1 cellular context compared by ENCODE assay signal in the genomic region with DNA sequence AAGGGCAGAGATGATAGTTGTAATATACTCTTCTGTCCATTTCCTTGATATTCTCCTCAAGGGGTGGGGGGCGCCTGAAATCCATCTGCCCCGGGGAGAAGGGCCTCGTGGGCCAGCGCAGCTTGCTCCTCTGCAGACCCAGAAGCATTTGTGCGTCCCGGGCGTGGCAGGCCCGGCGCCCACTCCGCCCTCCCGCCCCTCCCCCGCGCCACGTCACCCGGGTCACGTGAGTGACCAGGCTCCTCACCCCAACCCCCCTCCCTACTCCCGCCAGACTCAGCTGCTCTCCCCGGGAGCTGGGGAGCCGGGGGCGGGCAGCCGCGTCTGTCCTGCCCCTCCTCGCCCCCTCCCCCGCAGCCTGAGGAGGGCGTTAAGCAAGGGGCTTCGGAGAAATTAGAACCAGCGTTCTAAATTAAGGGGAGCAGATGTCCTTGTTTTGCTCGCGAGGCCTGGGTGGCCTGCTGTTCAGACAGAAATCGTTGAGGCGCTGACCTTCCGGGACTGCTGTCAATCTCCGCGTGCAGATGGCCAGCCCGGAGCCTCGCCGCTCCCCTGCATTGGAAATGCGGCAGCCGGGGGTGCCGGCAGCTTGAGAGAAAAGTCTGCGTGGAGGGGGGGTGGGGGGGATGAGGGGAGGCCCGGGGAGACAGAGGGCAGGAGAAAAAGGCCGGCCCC.
TF ChIP-seq lines count a peak whose summit lies in the region.

No MANE protein-coding gene starts in this region.

TF ChIP-seq in K562, 482 proteins besides CTCF, POLR2A, EP300 and RAD21 (continued from another document and continues in another):
- TF ChIP-seq, protein P1, sequence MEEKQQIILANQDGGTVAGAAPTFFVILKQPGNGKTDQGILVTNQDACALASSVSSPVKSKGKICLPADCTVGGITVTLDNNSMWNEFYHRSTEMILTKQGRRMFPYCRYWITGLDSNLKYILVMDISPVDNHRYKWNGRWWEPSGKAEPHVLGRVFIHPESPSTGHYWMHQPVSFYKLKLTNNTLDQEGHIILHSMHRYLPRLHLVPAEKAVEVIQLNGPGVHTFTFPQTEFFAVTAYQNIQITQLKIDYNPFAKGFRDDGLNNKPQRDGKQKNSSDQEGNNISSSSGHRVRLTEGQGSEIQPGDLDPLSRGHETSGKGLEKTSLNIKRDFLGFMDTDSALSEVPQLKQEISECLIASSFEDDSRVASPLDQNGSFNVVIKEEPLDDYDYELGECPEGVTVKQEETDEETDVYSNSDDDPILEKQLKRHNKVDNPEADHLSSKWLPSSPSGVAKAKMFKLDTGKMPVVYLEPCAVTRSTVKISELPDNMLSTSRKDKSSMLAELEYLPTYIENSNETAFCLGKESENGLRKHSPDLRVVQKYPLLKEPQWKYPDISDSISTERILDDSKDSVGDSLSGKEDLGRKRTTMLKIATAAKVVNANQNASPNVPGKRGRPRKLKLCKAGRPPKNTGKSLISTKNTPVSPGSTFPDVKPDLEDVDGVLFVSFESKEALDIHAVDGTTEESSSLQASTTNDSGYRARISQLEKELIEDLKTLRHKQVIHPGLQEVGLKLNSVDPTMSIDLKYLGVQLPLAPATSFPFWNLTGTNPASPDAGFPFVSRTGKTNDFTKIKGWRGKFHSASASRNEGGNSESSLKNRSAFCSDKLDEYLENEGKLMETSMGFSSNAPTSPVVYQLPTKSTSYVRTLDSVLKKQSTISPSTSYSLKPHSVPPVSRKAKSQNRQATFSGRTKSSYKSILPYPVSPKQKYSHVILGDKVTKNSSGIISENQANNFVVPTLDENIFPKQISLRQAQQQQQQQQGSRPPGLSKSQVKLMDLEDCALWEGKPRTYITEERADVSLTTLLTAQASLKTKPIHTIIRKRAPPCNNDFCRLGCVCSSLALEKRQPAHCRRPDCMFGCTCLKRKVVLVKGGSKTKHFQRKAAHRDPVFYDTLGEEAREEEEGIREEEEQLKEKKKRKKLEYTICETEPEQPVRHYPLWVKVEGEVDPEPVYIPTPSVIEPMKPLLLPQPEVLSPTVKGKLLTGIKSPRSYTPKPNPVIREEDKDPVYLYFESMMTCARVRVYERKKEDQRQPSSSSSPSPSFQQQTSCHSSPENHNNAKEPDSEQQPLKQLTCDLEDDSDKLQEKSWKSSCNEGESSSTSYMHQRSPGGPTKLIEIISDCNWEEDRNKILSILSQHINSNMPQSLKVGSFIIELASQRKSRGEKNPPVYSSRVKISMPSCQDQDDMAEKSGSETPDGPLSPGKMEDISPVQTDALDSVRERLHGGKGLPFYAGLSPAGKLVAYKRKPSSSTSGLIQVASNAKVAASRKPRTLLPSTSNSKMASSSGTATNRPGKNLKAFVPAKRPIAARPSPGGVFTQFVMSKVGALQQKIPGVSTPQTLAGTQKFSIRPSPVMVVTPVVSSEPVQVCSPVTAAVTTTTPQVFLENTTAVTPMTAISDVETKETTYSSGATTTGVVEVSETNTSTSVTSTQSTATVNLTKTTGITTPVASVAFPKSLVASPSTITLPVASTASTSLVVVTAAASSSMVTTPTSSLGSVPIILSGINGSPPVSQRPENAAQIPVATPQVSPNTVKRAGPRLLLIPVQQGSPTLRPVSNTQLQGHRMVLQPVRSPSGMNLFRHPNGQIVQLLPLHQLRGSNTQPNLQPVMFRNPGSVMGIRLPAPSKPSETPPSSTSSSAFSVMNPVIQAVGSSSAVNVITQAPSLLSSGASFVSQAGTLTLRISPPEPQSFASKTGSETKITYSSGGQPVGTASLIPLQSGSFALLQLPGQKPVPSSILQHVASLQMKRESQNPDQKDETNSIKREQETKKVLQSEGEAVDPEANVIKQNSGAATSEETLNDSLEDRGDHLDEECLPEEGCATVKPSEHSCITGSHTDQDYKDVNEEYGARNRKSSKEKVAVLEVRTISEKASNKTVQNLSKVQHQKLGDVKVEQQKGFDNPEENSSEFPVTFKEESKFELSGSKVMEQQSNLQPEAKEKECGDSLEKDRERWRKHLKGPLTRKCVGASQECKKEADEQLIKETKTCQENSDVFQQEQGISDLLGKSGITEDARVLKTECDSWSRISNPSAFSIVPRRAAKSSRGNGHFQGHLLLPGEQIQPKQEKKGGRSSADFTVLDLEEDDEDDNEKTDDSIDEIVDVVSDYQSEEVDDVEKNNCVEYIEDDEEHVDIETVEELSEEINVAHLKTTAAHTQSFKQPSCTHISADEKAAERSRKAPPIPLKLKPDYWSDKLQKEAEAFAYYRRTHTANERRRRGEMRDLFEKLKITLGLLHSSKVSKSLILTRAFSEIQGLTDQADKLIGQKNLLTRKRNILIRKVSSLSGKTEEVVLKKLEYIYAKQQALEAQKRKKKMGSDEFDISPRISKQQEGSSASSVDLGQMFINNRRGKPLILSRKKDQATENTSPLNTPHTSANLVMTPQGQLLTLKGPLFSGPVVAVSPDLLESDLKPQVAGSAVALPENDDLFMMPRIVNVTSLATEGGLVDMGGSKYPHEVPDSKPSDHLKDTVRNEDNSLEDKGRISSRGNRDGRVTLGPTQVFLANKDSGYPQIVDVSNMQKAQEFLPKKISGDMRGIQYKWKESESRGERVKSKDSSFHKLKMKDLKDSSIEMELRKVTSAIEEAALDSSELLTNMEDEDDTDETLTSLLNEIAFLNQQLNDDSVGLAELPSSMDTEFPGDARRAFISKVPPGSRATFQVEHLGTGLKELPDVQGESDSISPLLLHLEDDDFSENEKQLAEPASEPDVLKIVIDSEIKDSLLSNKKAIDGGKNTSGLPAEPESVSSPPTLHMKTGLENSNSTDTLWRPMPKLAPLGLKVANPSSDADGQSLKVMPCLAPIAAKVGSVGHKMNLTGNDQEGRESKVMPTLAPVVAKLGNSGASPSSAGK (IDR thresholded peaks at IDR 0.05) = peak; percentile 92
- TF ChIP-seq CBX8 (IDR thresholded peaks at IDR 0.05; ENCODE audit: borderline replicate concordance, extremely low read depth, low read depth, low read length, poor library complexity, severe bottlenecking) (no peak), ZNF57 (CRISPR knock-in tag; IDR thresholded peaks at IDR 0.05) (no peak), ZNF324 (CRISPR knock-in tag; IDR thresholded peaks at IDR 0.05) (no peak), MIER1 (IDR thresholded peaks at IDR 0.05; ENCODE audit: low read depth) (no peak), ARID4B (CRISPR knock-in tag; IDR thresholded peaks at IDR 0.05) (no peak), ZNF695 (CRISPR knock-in tag; IDR thresholded peaks at IDR 0.05) (no peak), THRA (IDR thresholded peaks at IDR 0.05) (no peak), KLF6 (CRISPR knock-in tag; IDR thresholded peaks at IDR 0.05; ENCODE audit: borderline replicate concordance) (no peak), MYNN (IDR thresholded peaks at IDR 0.05) (no peak), MYNN (CRISPR knock-in tag; IDR thresholded peaks at IDR 0.05) (no peak), ZNF384 (IDR thresholded peaks at IDR 0.05; ENCODE audit: low read depth, low read length) (no peak), ZNF592 (IDR thresholded peaks at IDR 0.05) (peak; percentile 85), CTBP1 (IDR thresholded peaks at IDR 0.05; ENCODE audit: borderline replicate concordance) (no peak), ZNF655 (CRISPR knock-in tag; IDR thresholded peaks at IDR 0.05) (no peak), RBBP5 (IDR thresholded peaks at IDR 0.05; ENCODE audit: borderline replicate concordance, insufficient read depth, low read length, poor library complexity, severe bottlenecking) (no peak)
- TF ChIP-seq, protein P2, sequence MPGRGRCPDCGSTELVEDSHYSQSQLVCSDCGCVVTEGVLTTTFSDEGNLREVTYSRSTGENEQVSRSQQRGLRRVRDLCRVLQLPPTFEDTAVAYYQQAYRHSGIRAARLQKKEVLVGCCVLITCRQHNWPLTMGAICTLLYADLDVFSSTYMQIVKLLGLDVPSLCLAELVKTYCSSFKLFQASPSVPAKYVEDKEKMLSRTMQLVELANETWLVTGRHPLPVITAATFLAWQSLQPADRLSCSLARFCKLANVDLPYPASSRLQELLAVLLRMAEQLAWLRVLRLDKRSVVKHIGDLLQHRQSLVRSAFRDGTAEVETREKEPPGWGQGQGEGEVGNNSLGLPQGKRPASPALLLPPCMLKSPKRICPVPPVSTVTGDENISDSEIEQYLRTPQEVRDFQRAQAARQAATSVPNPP (IDR thresholded peaks at IDR 0.05; ENCODE audit: borderline replicate concordance, insufficient read depth, insufficient read length) = no peak
- TF ChIP-seq, protein P3, sequence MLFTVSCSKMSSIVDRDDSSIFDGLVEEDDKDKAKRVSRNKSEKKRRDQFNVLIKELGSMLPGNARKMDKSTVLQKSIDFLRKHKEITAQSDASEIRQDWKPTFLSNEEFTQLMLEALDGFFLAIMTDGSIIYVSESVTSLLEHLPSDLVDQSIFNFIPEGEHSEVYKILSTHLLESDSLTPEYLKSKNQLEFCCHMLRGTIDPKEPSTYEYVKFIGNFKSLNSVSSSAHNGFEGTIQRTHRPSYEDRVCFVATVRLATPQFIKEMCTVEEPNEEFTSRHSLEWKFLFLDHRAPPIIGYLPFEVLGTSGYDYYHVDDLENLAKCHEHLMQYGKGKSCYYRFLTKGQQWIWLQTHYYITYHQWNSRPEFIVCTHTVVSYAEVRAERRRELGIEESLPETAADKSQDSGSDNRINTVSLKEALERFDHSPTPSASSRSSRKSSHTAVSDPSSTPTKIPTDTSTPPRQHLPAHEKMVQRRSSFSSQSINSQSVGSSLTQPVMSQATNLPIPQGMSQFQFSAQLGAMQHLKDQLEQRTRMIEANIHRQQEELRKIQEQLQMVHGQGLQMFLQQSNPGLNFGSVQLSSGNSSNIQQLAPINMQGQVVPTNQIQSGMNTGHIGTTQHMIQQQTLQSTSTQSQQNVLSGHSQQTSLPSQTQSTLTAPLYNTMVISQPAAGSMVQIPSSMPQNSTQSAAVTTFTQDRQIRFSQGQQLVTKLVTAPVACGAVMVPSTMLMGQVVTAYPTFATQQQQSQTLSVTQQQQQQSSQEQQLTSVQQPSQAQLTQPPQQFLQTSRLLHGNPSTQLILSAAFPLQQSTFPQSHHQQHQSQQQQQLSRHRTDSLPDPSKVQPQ (CRISPR knock-in tag; IDR thresholded peaks at IDR 0.05; ENCODE audit: borderline replicate concordance) = no peak
